Comparison of ENCODE assay signal across 8 cellular contexts in genomic region chr11:13462928-13463778, GRCh38. TPM values are rescaled to one million over a fixed set of nuclear protein-coding genes. Genes with fewer than 3 reads are reported as not detected.
DNase-seq lines count a peak whose midpoint lies in the region; ATAC-seq and TF ChIP-seq lines count a peak whose summit lies in the region.

Gene BTBD10 (minus strand): TSS chr11:13463222. CDS start chr11:13445124, 18,098 bp downstream.

- H3K27me3 ChIP-seq in CD4-positive, alpha-beta T cell (ENCODE audit: control insufficient read depth, insufficient read depth, low read length): no peaks in the 10 kb centered on the region
- H3K27me3 ChIP-seq in liver (ENCODE audit: control insufficient read depth in 4 of 4, insufficient read depth in 4 of 4, low read length in 3 of 4): no peaks in the 10 kb centered on the region

- H3K9me3 ChIP-seq in CD4-positive, alpha-beta T cell (ENCODE audit: control insufficient read depth, low read length): no peaks in the 10 kb centered on the region
- no peaks in the 10 kb centered on the region for H3K9me3 ChIP-seq in liver (ENCODE audit: control insufficient read depth in 4 of 4, low read length in 3 of 4)

- intact Hi-C loops in CD4-positive, alpha-beta T cell (cut with DNase I, micrococcal nuclease): loop anchor here (1.0 to 10.0 kb wide), 8 partner anchors 184 to 1618 kb away; partner anchors contain the start of genes FAR1 (in 2 of the 2), BMAL1 (in 1 of the 2), CYP2R1 (in 1 of the 2) and USP47 (in 1 of the 2)

- no peaks in the 10 kb centered on the region for H3K27me3 Mint-ChIP-seq in CD4-positive, alpha-beta T cell

- H3K9ac ChIP-seq in liver (ENCODE audit: low read depth in 1 of 2, low read length in 2 of 2): peak within 1 kb of the TSS; percentile 52 to 67

- peaks cover 3 to 13% (median 10%) of the 10 kb centered on the region in 4 donors for H3K4me1 ChIP-seq in liver (ENCODE audit: control insufficient read depth in 4 of 4, insufficient read depth in 4 of 4, low read length in 3 of 4)

- H3K4me1 Mint-ChIP-seq in CD4-positive, alpha-beta T cell (ENCODE audit: low read depth): peaks cover 54% of the 10 kb centered on the region

- H3K27ac ChIP-seq in CD4-positive, alpha-beta T cell (ENCODE audit: low read depth, low read length): peak within 1 kb of the TSS; percentile 82
- H3K27ac ChIP-seq in liver (ENCODE audit: low read depth in 1 of 2, low read length in 2 of 2): peak within 1 kb of the TSS; percentile 71 to 81

- ATAC-seq in CD4-positive, alpha-beta T cell (ENCODE audit: poor library complexity): peak; percentile 98
- peak; percentile 98 for ATAC-seq in GM19452 (IDR thresholded peaks at IDR 0.05; ENCODE audit: unreplicated experiment)
- peak; percentile 72 for ATAC-seq in HG03575 (IDR thresholded peaks at IDR 0.05; ENCODE audit: extremely low read depth, insufficient number of reproducible peaks, low FRiP score, unreplicated experiment)

- TF ChIP-seq CTCF in CD4-positive, alpha-beta T cell (IDR thresholded peaks at IDR 0.05): no peak
- no peak for TF ChIP-seq CTCF in liver (IDR thresholded peaks at IDR 0.05; ENCODE audit: low read depth, low read length, missing input control)

- POLR2A ChIA-PET in CD4-positive, alpha-beta T cell (lab: Charles Lee): interaction anchor here (0.8 to 2.6 kb wide), 14 partner anchors 9 to 1428 kb away, joined by 3 to 12 read pairs (median 4); partner anchors contain the start of genes CYP2R1 and FAR1

- WGBS in liver: under 1% methylated on average over 69 of the region's 69 CpGs

- CTCF ChIA-PET in CD4-positive, alpha-beta T cell (lab: Charles Lee): interaction anchor here (0.8 to 1.6 kb wide), 3 partner anchors 24 to 205 kb away, joined by 3 to 11 read pairs (median 3); no protein-coding TSS in a partner anchor

- peak within 1 kb of the TSS; percentile 100 for H3K4me3 Mint-ChIP-seq in CD4-positive, alpha-beta T cell

- peak within 1 kb of the TSS; percentile 99 for H3K27ac Mint-ChIP-seq in CD4-positive, alpha-beta T cell

- no peaks in the 10 kb centered on the region for H3K9me3 Mint-ChIP-seq in CD4-positive, alpha-beta T cell

- peak within 1 kb of the TSS; percentile 83 to 96 (median 84) for H3K4me3 ChIP-seq in liver (ENCODE audit: low read depth in 1 of 3, low read length in 3 of 3)

- peak in 1 of 2 donors; percentile 26 for TF ChIP-seq RAD21 in liver (IDR thresholded peaks at IDR 0.05)

- DNase-seq in CD4-positive, alpha-beta T cell: peak; percentile 84 to 93 (median 87)
- peak; percentile 95 for DNase-seq in NCI-H82 (lab: John Stamatoyannopoulos, UW)
- peak; percentile 88 to 90 for DNase-seq in activated CD4-positive, alpha-beta T cell treated with anti-CD3 and anti-CD28 coated beads, Interleukin-2, amount 50 U/mL, for 48 hours
- DNase-seq in dermis blood vessel endothelial cell: peak; percentile 96
- peak; percentile 91 for DNase-seq in stimulated activated CD4-positive, alpha-beta T cell treated with anti-CD3 and anti-CD28 coated beads, Interleukin-4, amount 100 ng/mL, for 1 hour

- no peaks in the 10 kb centered on the region for H3K36me3 ChIP-seq in liver (ENCODE audit: control insufficient read depth in 4 of 4, insufficient read depth in 3 of 4, low read depth in 1 of 4, low read length in 3 of 4)

- H3K36me3 Mint-ChIP-seq in CD4-positive, alpha-beta T cell (ENCODE audit: low read depth): peaks cover 28% of the 10 kb centered on the region

TF ChIP-seq in liver, 16 proteins besides CTCF, POLR2A, EP300 and RAD21:
- no peak for TF ChIP-seq FOXA1 (IDR thresholded peaks at IDR 0.05)
- TF ChIP-seq SP1 (IDR thresholded peaks at IDR 0.05): peak; percentile 39
- peak; percentile 100 for TF ChIP-seq ZBTB33 (IDR thresholded peaks at IDR 0.05)
- TF ChIP-seq HNF4G (IDR thresholded peaks at IDR 0.05): no peak
- TF ChIP-seq EGR1 (IDR thresholded peaks at IDR 0.05; ENCODE audit: low read depth in 2 of 2): peak; percentile 43 to 53
- peak; percentile 81 for TF ChIP-seq YY1 (IDR thresholded peaks at IDR 0.05)
- TF ChIP-seq MAX (IDR thresholded peaks at IDR 0.05): peak; percentile 37
- peak in 1 of 2 donors; percentile 59 for TF ChIP-seq GABPA (IDR thresholded peaks at IDR 0.05 in 1 of 2, conservative IDR thresholded peaks at IDR 0.05 in 1 of 2)
- no peak for TF ChIP-seq ATF3 (IDR thresholded peaks at IDR 0.05)
- TF ChIP-seq FOXA2 (IDR thresholded peaks at IDR 0.05): no peak
- TF ChIP-seq REST (IDR thresholded peaks at IDR 0.05): peak; percentile 66
- TF ChIP-seq TAF1 (conservative IDR thresholded peaks at IDR 0.05): peak; percentile 78

RNA-seq across cellular contexts. Expression of gene BTBD10, which starts in this region (rescaled TPM):
- 10 to 100 TPM; 13.3 to 14.8 TPM for total RNA-seq in CD4-positive, alpha-beta T cell
- 133 and 140 TPM in 2 replicates for total RNA-seq in dermis blood vessel endothelial cell
- 10 to 100 TPM; 12.6 to 12.7 TPM for total RNA-seq in liver
- 1 to 10 TPM; 3.7 to 5.0 TPM for polyA plus RNA-seq in liver

Comparison
In these comparisons a context has a peak if more than half of its experiments do, and no peak if none do; other contexts are left out.
1. Peak in every context shown above with its lines: DNase-seq, ATAC-seq, H3K4me3 ChIP-seq and H3K27ac ChIP-seq.